Comparison of ENCODE assay signal across 23 cellular contexts in genomic region chr7:47185193-47185592, GRCh38.
DNase-seq lines count a peak whose midpoint lies in the region; ATAC-seq lines count a peak whose summit lies in the region.
"Had no signal": no experiment of that assay in that cellular context is flagged by ENCODE, and none has a peak within 500 bp of the region (broad histone marks: within the 10 kb centered on the region; RNA-seq: fewer than 3 reads in every experiment).

No MANE protein-coding gene starts in this region.

- no peaks in the 10 kb centered on the region for H3K9me3 ChIP-seq in BLaER1 treated with 17β-estradiol and CSF1 and Interleukin-3, amounts not matched to agents 10 nM and 100 nM (replicated peaks in 1 of 11)
- no peaks in the 10 kb centered on the region for H3K9me3 ChIP-seq in right cardiac atrium (ENCODE audit: control insufficient read depth, low read length)
- no peaks in the 10 kb centered on the region for H3K9me3 ChIP-seq in subcutaneous abdominal adipose tissue (ENCODE audit: control insufficient read depth in 5 of 5, low read length in 5 of 5)

- ATAC-seq in Right ventricle myocardium superior (ENCODE audit: poor library complexity) (peak; percentile 48), right cardiac atrium (peak; percentile 42 to 48), HG03342 (IDR thresholded peaks at IDR 0.05; ENCODE audit: unreplicated experiment) (no peak), GM18870 (IDR thresholded peaks at IDR 0.05; ENCODE audit: unreplicated experiment) (no peak), HG03135 (IDR thresholded peaks at IDR 0.05; ENCODE audit: unreplicated experiment) (no peak), left lobe of liver (no peak)

- intact Hi-C loops in Right ventricle myocardium superior (cut with DNase I): loop anchor here (10.0 kb wide), 1 partner anchor 50 kb away; no protein-coding TSS in a partner anchor
- intact Hi-C loops in right cardiac atrium (cut with DNase I): loop anchor here in 1 of 4 donors (10.0 kb wide), 1 partner anchor 70 kb away; no protein-coding TSS in a partner anchor

- H3K4me3 ChIP-seq in BLaER1 treated with 17β-estradiol and CSF1 and Interleukin-3, amounts not matched to agents 10 nM and 100 nM: 0 out of 20 replicates have a peak overlapping the region, but pooled peaks of 1 of the 10 experiments have one; percentile 2
- H3K4me3 ChIP-seq in right cardiac atrium (ENCODE audit: low read length) (no peak overlapping the region), subcutaneous abdominal adipose tissue (ENCODE audit: low read depth in 1 of 5, low read length in 5 of 5) (no peak overlapping the region)
- H3K4me3 ChIP-seq: GM23248 had no signal

- peaks cover 39 to 100% (median 93%) of the 10 kb centered on the region in 10 experiments for H3K4me1 ChIP-seq in BLaER1 treated with 17β-estradiol and CSF1 and Interleukin-3, amounts not matched to agents 10 nM and 100 nM
- H3K4me1 ChIP-seq in right cardiac atrium (ENCODE audit: control insufficient read depth, insufficient read depth, low read length): peaks cover 5% of the 10 kb centered on the region
- peaks cover 1 to 43% (median 32%) of the 10 kb centered on the region in 5 donors for H3K4me1 ChIP-seq in subcutaneous abdominal adipose tissue (ENCODE audit: control insufficient read depth in 5 of 5, insufficient read depth in 5 of 5, low read length in 5 of 5)

- H3K27me3 ChIP-seq in BLaER1 treated with 17β-estradiol and CSF1 and Interleukin-3, amounts not matched to agents 10 nM and 100 nM: no peaks in the 10 kb centered on the region
- H3K27me3 ChIP-seq in right cardiac atrium (ENCODE audit: control insufficient read depth, insufficient read depth) (no peaks in the 10 kb centered on the region), subcutaneous abdominal adipose tissue (ENCODE audit: control insufficient read depth in 5 of 5, insufficient read depth in 4 of 5, low read length in 5 of 5) (no peaks in the 10 kb centered on the region)

- no peaks in the 10 kb centered on the region for H3K36me3 ChIP-seq in BLaER1 treated with 17β-estradiol and CSF1 and Interleukin-3, amounts not matched to agents 10 nM and 100 nM
- no peaks in the 10 kb centered on the region for H3K36me3 ChIP-seq in subcutaneous abdominal adipose tissue (ENCODE audit: control insufficient read depth in 5 of 5, insufficient read depth in 5 of 5, low read length in 5 of 5)

- H3K9ac ChIP-seq in BLaER1 treated with 17β-estradiol and CSF1 and Interleukin-3, amounts not matched to agents 10 nM and 100 nM: peak overlapping the region in 5 of 11 experiments; percentile 21 to 51 (median 34); a peak in 6 of 22 replicates
- H3K9ac ChIP-seq in subcutaneous abdominal adipose tissue (ENCODE audit: low read length in 5 of 5): no peak overlapping the region
- H3K9ac ChIP-seq: GM23248, KMS-11 had no signal

- peak overlapping the region in 7 of 11 experiments; percentile 9 to 64 (median 37); a peak in 11 of 22 replicates for H3K27ac ChIP-seq in BLaER1 treated with 17β-estradiol and CSF1 and Interleukin-3, amounts not matched to agents 10 nM and 100 nM
- H3K27ac ChIP-seq in right cardiac atrium (ENCODE audit: low read length) (peak overlapping the region; percentile 78), subcutaneous abdominal adipose tissue (ENCODE audit: low read depth, low read length) (peak overlapping the region; percentile 48)
- H3K27ac ChIP-seq: GM23248, KMS-11 had no signal

- 27% methylated on average over 3 of the region's 3 CpGs for WGBS in right cardiac atrium

- peaks cover 0 to 8% (median 0%) of the 10 kb centered on the region in 11 experiments; a peak in 1 of 22 replicates for H4K20me1 ChIP-seq in BLaER1 treated with 17β-estradiol and CSF1 and Interleukin-3, amounts not matched to agents 10 nM and 100 nM

- DNase-seq in Right ventricle myocardium superior (no peak), right cardiac atrium (peak in 1 of 3 donors; percentile 50), left lobe of liver (ENCODE audit: low spot score) (no peak)
- DNase-seq: AML-193, COR-L47, DMS 273 treated with DMSO at 0.1 percent for 48 hours, DMS79 treated with DMSO at 0.1 percent for 48 hours, H9, HFFc6, IMR-90, NCI-H1105, NCI-H2029 treated with DMSO at 0.1 percent for 48 hours, NCI-H2171, NCI-H526, SHP77, SW 1271 had no signal

- peak overlapping the region; percentile 51 to 94 (median 82) for H3K4me2 ChIP-seq in BLaER1 treated with 17β-estradiol and CSF1 and Interleukin-3, amounts not matched to agents 10 nM and 100 nM
- H3K4me2 ChIP-seq: KMS-11 had no signal

Comparison
In these comparisons a context has a peak if more than half of its experiments do, and no peak if none do; other contexts are left out.
1. ATAC-seq: peak in Right ventricle myocardium superior (single experiment) and right cardiac atrium (2 of 2); none in HG03342 (single experiment), GM18870 (single experiment), HG03135 (single experiment) and left lobe of liver (single experiment).
2. Peak in every context shown above with its lines, with median percentiles within 50 percentile points of each other: H3K27ac ChIP-seq.